Comparison of ENCODE assay signal across 2 cellular contexts in genomic region chr2:176139170-176139611, GRCh38.
TF ChIP-seq lines count a peak whose summit lies in the region.

No MANE protein-coding gene starts in this region.

TF ChIP-seq in SK-N-SH, 30 proteins besides CTCF, POLR2A, EP300 and RAD21 (continued from another document):
- TF ChIP-seq REST (IDR thresholded peaks at IDR 0.05; ENCODE audit: low read depth, low read length) (no peak), GATA2 (CRISPR knock-in tag; IDR thresholded peaks at IDR 0.05) (no peak), TAF1 (IDR thresholded peaks at IDR 0.05; ENCODE audit: borderline replicate concordance, low read depth, low read length) (0 out of 2 replicates have a peak, but pooled peaks have one; percentile 9), YY1 (IDR thresholded peaks at IDR 0.05; ENCODE audit: low read depth) (peak; percentile 62; the same call in 1 of the 2 replicates), PBX3 (IDR thresholded peaks at IDR 0.05) (0 out of 2 replicates have a peak, but pooled peaks have one; percentile 14), SIN3A (IDR thresholded peaks at IDR 0.05; ENCODE audit: borderline replicate concordance, low read depth, low read length) (no peak), FOXM1 (IDR thresholded peaks at IDR 0.05; ENCODE audit: low read depth) (no peak), TEAD4 (IDR thresholded peaks at IDR 0.05; ENCODE audit: borderline replicate concordance, insufficient read depth) (no peak), GABPA (IDR thresholded peaks at IDR 0.05; ENCODE audit: low read depth) (peak; percentile 19; the same call in 1 of the 2 replicates), MAX (IDR thresholded peaks at IDR 0.05; ENCODE audit: low read depth) (0 out of 2 replicates have a peak, but pooled peaks have one; percentile 20), TCF12 (IDR thresholded peaks at IDR 0.05) (no peak), CHD2 (IDR thresholded peaks at IDR 0.05; ENCODE audit: low read length, partially characterized antibody) (no peak), NFIC (IDR thresholded peaks at IDR 0.05; ENCODE audit: borderline replicate concordance) (no peak)
- TF ChIP-seq, protein P1, sequence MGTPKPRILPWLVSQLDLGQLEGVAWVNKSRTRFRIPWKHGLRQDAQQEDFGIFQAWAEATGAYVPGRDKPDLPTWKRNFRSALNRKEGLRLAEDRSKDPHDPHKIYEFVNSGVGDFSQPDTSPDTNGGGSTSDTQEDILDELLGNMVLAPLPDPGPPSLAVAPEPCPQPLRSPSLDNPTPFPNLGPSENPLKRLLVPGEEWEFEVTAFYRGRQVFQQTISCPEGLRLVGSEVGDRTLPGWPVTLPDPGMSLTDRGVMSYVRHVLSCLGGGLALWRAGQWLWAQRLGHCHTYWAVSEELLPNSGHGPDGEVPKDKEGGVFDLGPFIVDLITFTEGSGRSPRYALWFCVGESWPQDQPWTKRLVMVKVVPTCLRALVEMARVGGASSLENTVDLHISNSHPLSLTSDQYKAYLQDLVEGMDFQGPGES (IDR thresholded peaks at IDR 0.05; ENCODE audit: low read depth, low read length): no peak
- TF ChIP-seq, protein P2, sequence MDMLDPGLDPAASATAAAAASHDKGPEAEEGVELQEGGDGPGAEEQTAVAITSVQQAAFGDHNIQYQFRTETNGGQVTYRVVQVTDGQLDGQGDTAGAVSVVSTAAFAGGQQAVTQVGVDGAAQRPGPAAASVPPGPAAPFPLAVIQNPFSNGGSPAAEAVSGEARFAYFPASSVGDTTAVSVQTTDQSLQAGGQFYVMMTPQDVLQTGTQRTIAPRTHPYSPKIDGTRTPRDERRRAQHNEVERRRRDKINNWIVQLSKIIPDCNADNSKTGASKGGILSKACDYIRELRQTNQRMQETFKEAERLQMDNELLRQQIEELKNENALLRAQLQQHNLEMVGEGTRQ (IDR thresholded peaks at IDR 0.05; ENCODE audit: borderline replicate concordance, low read depth, low read length): no peak
- TF ChIP-seq, protein P3, sequence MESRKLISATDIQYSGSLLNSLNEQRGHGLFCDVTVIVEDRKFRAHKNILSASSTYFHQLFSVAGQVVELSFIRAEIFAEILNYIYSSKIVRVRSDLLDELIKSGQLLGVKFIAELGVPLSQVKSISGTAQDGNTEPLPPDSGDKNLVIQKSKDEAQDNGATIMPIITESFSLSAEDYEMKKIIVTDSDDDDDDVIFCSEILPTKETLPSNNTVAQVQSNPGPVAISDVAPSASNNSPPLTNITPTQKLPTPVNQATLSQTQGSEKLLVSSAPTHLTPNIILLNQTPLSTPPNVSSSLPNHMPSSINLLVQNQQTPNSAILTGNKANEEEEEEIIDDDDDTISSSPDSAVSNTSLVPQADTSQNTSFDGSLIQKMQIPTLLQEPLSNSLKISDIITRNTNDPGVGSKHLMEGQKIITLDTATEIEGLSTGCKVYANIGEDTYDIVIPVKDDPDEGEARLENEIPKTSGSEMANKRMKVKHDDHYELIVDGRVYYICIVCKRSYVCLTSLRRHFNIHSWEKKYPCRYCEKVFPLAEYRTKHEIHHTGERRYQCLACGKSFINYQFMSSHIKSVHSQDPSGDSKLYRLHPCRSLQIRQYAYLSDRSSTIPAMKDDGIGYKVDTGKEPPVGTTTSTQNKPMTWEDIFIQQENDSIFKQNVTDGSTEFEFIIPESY (IDR thresholded peaks at IDR 0.05; ENCODE audit: borderline replicate concordance, low read depth): no peak
TF ChIP-seq in SK-N-SH: peak in this region for 5.

TF ChIP-seq in SK-N-SH treated with all-trans-retinoic acid at 6 μM for 48 hours, 23 proteins besides CTCF, POLR2A, EP300 and RAD21 (continued from another document):
- TF ChIP-seq CSRNP3 (CRISPR knock-in tag; IDR thresholded peaks at IDR 0.05) (no peak), ZFP30 (CRISPR knock-in tag; IDR thresholded peaks at IDR 0.05) (no peak), POU6F1 (CRISPR knock-in tag; IDR thresholded peaks at IDR 0.05; ENCODE audit: borderline replicate concordance, low read depth) (no peak), ZNF565 (CRISPR knock-in tag; conservative IDR thresholded peaks at IDR 0.05; ENCODE audit: low read depth) (no peak), TOX (CRISPR knock-in tag; IDR thresholded peaks at IDR 0.05; ENCODE audit: borderline replicate concordance) (no peak), ISL1 (CRISPR knock-in tag; IDR thresholded peaks at IDR 0.05) (no peak), ZNF70 (CRISPR knock-in tag; IDR thresholded peaks at IDR 0.05) (no peak), ESRRG (CRISPR knock-in tag; IDR thresholded peaks at IDR 0.05) (no peak), PATZ1 (CRISPR knock-in tag; IDR thresholded peaks at IDR 0.05; ENCODE audit: borderline replicate concordance) (no peak), BACH2 (CRISPR knock-in tag; IDR thresholded peaks at IDR 0.05; ENCODE audit: borderline replicate concordance) (no peak), GLIS3 (CRISPR knock-in tag; IDR thresholded peaks at IDR 0.05) (no peak), TCF4 (CRISPR knock-in tag; IDR thresholded peaks at IDR 0.05; ENCODE audit: borderline replicate concordance) (no peak), ZNF8 (CRISPR knock-in tag; IDR thresholded peaks at IDR 0.05) (no peak), SNAI2 (CRISPR knock-in tag; IDR thresholded peaks at IDR 0.05) (no peak), RARB (CRISPR knock-in tag; IDR thresholded peaks at IDR 0.05) (no peak)
TF ChIP-seq in SK-N-SH treated with all-trans-retinoic acid at 6 μM for 48 hours: peak in this region for 0.
